ENCODE assay signal across 8 cellular contexts in the genomic region with DNA sequence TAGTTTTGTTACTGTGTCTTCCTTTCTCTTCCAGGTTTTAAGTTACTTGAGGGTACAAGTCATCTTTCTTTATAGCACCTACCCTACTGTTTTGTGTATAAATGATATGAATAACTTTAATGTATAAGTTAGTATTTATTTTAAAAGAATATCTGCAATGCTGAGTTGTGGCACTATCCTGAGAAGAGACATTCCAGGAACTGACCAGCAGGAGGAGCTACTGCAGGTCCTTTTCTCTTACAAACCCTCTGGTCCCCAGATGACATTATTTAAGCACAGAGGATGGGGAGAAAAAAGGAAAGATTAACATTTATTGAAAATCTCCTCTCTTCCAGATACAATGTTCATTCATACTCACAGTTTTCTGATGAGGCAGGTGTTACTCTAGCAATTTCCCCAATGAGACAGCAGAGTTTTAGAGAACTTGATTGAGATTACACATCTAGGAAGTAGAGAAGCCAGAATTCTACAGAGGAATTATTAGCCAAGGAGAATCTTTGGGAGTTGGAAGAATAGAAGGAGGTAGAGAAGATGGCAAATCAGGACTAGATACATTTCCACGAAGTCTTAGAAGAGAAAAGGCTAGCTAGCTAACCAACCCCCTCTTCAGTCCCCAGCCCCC.
A peak's percentile ranks its signal among the peaks of the same experiment; 100 is the strongest.
DNase-seq lines count a peak whose midpoint lies in the region; ATAC-seq and TF ChIP-seq lines count a peak whose summit lies in the region.

No MANE protein-coding gene starts in this region.

- no peak overlapping the region for H2BK120ac ChIP-seq in mesenchymal stem cell (ENCODE audit: low read depth, low read length)

- no peak overlapping the region for H3K4ac ChIP-seq in mesenchymal stem cell (ENCODE audit: low read depth in 1 of 2, low read length in 2 of 2)

- H3K79me1 ChIP-seq in mesenchymal stem cell (replicated peaks; ENCODE audit: low read length, poor library complexity, severe bottlenecking): no peaks in the 10 kb centered on the region

- H3K27me3 ChIP-seq in mesenchymal stem cell (ENCODE audit: control insufficient read depth in 1 of 2, insufficient read depth in 1 of 2, low read length in 2 of 2): no peaks in the 10 kb centered on the region

- peak; percentile 69 for ATAC-seq in GM18519 (IDR thresholded peaks at IDR 0.05; ENCODE audit: low FRiP score, unreplicated experiment)

- no CpG with 5 or more reads among the region's 1 CpG for WGBS in mesenchymal stem cell
- 71 to 78% methylated on average over 1 of the region's 1 CpG for WGBS in lower leg skin, 2 donors

- in situ Hi-C loops in astrocyte of the spinal cord (cut with HindIII; ENCODE audit: low sequenced_read_pairs): no loop called here

- no peak overlapping the region for H2BK12ac ChIP-seq in mesenchymal stem cell (ENCODE audit: low read length in 2 of 2)

- H2AFZ ChIP-seq in mesenchymal stem cell (ENCODE audit: low read depth, low read length): no peak overlapping the region

- no peaks in the 10 kb centered on the region for H3K36me3 ChIP-seq in mesenchymal stem cell (ENCODE audit: control insufficient read depth in 1 of 2, insufficient read depth in 2 of 2, low read depth in 1 of 2, low read length in 2 of 2)

- no peak overlapping the region for H3K9ac ChIP-seq in mesenchymal stem cell (ENCODE audit: low read length)

- no peak overlapping the region for H2AK5ac ChIP-seq in mesenchymal stem cell (ENCODE audit: low read length, severe bottlenecking)

- no peak overlapping the region for H4K8ac ChIP-seq in mesenchymal stem cell (ENCODE audit: low read length)

- H3K23ac ChIP-seq in mesenchymal stem cell (ENCODE audit: low read length in 2 of 2): no peak overlapping the region

- no peak overlapping the region for H3K18ac ChIP-seq in mesenchymal stem cell (ENCODE audit: low read depth in 1 of 2, low read length in 2 of 2)

- TF ChIP-seq CTCF in C4-2B (conservative IDR thresholded peaks at IDR 0.05): peak; percentile 86
- TF ChIP-seq CTCF in astrocyte of the spinal cord (IDR thresholded peaks at IDR 0.05; ENCODE audit: low read depth, low read length): peak; percentile 34
- no peak for TF ChIP-seq CTCF in lower leg skin (IDR thresholded peaks at IDR 0.05)

- no peak overlapping the region for H3K4me2 ChIP-seq in mesenchymal stem cell (ENCODE audit: low read length, poor library complexity, severe bottlenecking)

- TF ChIP-seq POLR2A in lower leg skin (IDR thresholded peaks at IDR 0.05): no peak

- no peak overlapping the region for H2BK5ac ChIP-seq in mesenchymal stem cell (ENCODE audit: low read depth, low read length, poor library complexity, severe bottlenecking)

- H3K14ac ChIP-seq in mesenchymal stem cell (ENCODE audit: low read length in 2 of 2): no peak overlapping the region

- DNase-seq in HT1080 (ENCODE audit: low read depth) (peak; percentile 23), astrocyte of the spinal cord (ENCODE audit: low read depth, low spot score) (no peak), mesenchymal stem cell (peak; percentile 15), NCI-H1436 (lab: John Stamatoyannopoulos, UW) (no peak), lower leg skin (ENCODE audit: low spot score in 2 of 2) (no peak)
- no peak for DNase-seq in activated CD4-positive, CD25-positive, alpha-beta regulatory T cell treated with anti-CD3 and anti-CD28 coated beads, Interleukin-2, amount 50 U/mL, for 72 hours

- H3K4me3 ChIP-seq in astrocyte of the spinal cord (ENCODE audit: low read depth, low read length) (no peak overlapping the region), mesenchymal stem cell (ENCODE audit: insufficient read depth in 1 of 2, low read depth in 1 of 2, low read length in 2 of 2) (no peak overlapping the region), lower leg skin (ENCODE audit: low read depth, poor library complexity, severe bottlenecking) (no peak overlapping the region)

- H3K27ac ChIP-seq in C4-2B (no peak overlapping the region), mesenchymal stem cell (ENCODE audit: low read length, poor library complexity, severe bottlenecking) (no peak overlapping the region)

- H3K4me1 ChIP-seq in mesenchymal stem cell (ENCODE audit: control insufficient read depth, insufficient read depth, low read depth, low read length): no peaks in the 10 kb centered on the region

- H4K91ac ChIP-seq in mesenchymal stem cell (ENCODE audit: low read length): no peak overlapping the region

- H3K9me3 ChIP-seq in mesenchymal stem cell (ENCODE audit: control insufficient read depth, low read length): no peaks in the 10 kb centered on the region

- H2BK15ac ChIP-seq in mesenchymal stem cell (ENCODE audit: low read depth, poor library complexity, severe bottlenecking): no peak overlapping the region

- intact Hi-C loops in lower leg skin (cut with DNase I; ENCODE audit: low total_unique reads): no loop called here

Comparison
In these comparisons a context has a peak if more than half of its experiments do, and no peak if none do; other contexts are left out.
1. CTCF ChIP-seq: peak in C4-2B (single experiment) and astrocyte of the spinal cord (single experiment); none in lower leg skin (0 of 3).
2. DNase-seq: peak in HT1080 (single experiment) and mesenchymal stem cell (single experiment); none in astrocyte of the spinal cord (single experiment), activated CD4-positive, CD25-positive, alpha-beta regulatory T cell treated with anti-CD3 and anti-CD28 coated beads, Interleukin-2, amount 50 U/mL, for 72 hours (single experiment), NCI-H1436 (single experiment) and lower leg skin (0 of 2).